In genomic region chr19:1880611-1881392, GRCh38 we compare ENCODE assay signal across 12 cellular contexts. TPM values are rescaled to one million over a fixed set of nuclear protein-coding genes. Genes with fewer than 3 reads are reported as not detected.
DNase-seq lines count a peak whose midpoint lies in the region; ATAC-seq and TF ChIP-seq lines count a peak whose summit lies in the region.
"Had no signal": no experiment of that assay in that cellular context is flagged by ENCODE, and none has a peak within 500 bp of the region (broad histone marks: within the 10 kb centered on the region; RNA-seq: fewer than 3 reads in every experiment).

No MANE protein-coding gene starts in this region.

- no peak for TF ChIP-seq CTCF in coronary artery (IDR thresholded peaks at IDR 0.05)
- no peak for TF ChIP-seq CTCF in natural killer cell (IDR thresholded peaks at IDR 0.05)

- H3K4me1 Mint-ChIP-seq in CD4-positive, CD25-positive, alpha-beta regulatory T cell, result peaks cover 0 to 50% (median 23%) of the 10 kb centered on the region in 4 donors
- H3K4me1 Mint-ChIP-seq in natural killer cell, result peaks cover 48 to 54% of the 10 kb centered on the region in 2 donors

- ATAC-seq in CD4-positive, CD25-positive, alpha-beta regulatory T cell (ENCODE audit: low read depth in 2 of 2), result no peak
- ATAC-seq in natural killer cell, result no peak

- peaks cover 24% of the 10 kb centered on the region for H4K20me1 ChIP-seq in Karpas-422 (ENCODE audit: insufficient read depth, low read depth, low read length)

- H3K36me3 ChIP-seq in CD4-positive, CD25-positive, alpha-beta regulatory T cell (ENCODE audit: control insufficient read depth, insufficient read depth, low read length), result peaks cover 2% of the 10 kb centered on the region
- H3K36me3 ChIP-seq in Karpas-422 (ENCODE audit: insufficient read depth, low read length), result no peaks in the 10 kb centered on the region

- peaks cover 4% of the 10 kb centered on the region for H3K27me3 Mint-ChIP-seq in CD4-positive, CD25-positive, alpha-beta regulatory T cell
- no peaks in the 10 kb centered on the region for H3K27me3 Mint-ChIP-seq in natural killer cell (ENCODE audit: low read depth in 2 of 2)
- H3K27me3 Mint-ChIP-seq: dendritic cell treated with granulocyte-macrophage colony-stimulating factor and Interleukin-4, amounts not matched to agents 40 ng/mL and 50 ng/mL, for 4 days had no signal

- H3K79me2 ChIP-seq in Karpas-422 (ENCODE audit: low read length), result peaks cover 42% of the 10 kb centered on the region

- H3K9me3 ChIP-seq in CD4-positive, CD25-positive, alpha-beta regulatory T cell (ENCODE audit: control insufficient read depth in 2 of 2, low read length in 2 of 2), result no peaks in the 10 kb centered on the region
- H3K9me3 ChIP-seq in Karpas-422 (ENCODE audit: low read length), result no peaks in the 10 kb centered on the region

- H3K36me3 Mint-ChIP-seq in CD4-positive, CD25-positive, alpha-beta regulatory T cell, result peaks cover 15% of the 10 kb centered on the region
- H3K36me3 Mint-ChIP-seq in natural killer cell, result peaks cover 20% of the 10 kb centered on the region

- intact Hi-C loops in natural killer cell (cut with micrococcal nuclease), result loop anchor here (5.0 kb wide), 1 partner anchor 206 kb away; no protein-coding TSS in a partner anchor

- peak overlapping the region in 1 of 3 donors; percentile 25 for H3K27ac Mint-ChIP-seq in CD4-positive, CD25-positive, alpha-beta regulatory T cell
- peak overlapping the region; percentile 69 to 75 for H3K27ac Mint-ChIP-seq in natural killer cell
- H3K27ac Mint-ChIP-seq: dendritic cell treated with granulocyte-macrophage colony-stimulating factor and Interleukin-4, amounts not matched to agents 40 ng/mL and 50 ng/mL, for 4 days had no signal

- peak overlapping the region; percentile 18 for H3K27ac ChIP-seq in CD4-positive, CD25-positive, alpha-beta regulatory T cell (ENCODE audit: insufficient read depth, low read length, poor library complexity, severe bottlenecking)
- no peak overlapping the region for H3K27ac ChIP-seq in Karpas-422 (ENCODE audit: low read length)
- peak overlapping the region in 1 of 2 donors; percentile 21 for H3K27ac ChIP-seq in coronary artery

- DNase-seq in CD4-positive, CD25-positive, alpha-beta regulatory T cell, result no peak
- DNase-seq in Karpas-422 (peak; percentile 36), coronary artery (ENCODE audit: low spot score) (no peak), natural killer cell (no peak), middle frontal gyrus (ENCODE audit: extremely low spot score, low spot score) (no peak), NCI-H446 (lab: John Stamatoyannopoulos, UW) (no peak), NCI-H446 treated with DMSO at 0.1 percent for 48 hours (lab: John Stamatoyannopoulos, UW) (no peak)
- DNase-seq in NK-92 treated with Interleukin-12 subunit alpha and Interleukin-12 subunit beta, amount 100 ng/mL, for 24 hours (lab: John Stamatoyannopoulos, UW), result no peak
- DNase-seq: HCEC 1CT, NCI-H2171 treated with DMSO at 0.1 percent for 48 hours, OCI-M1 had no signal

- H3K4me3 ChIP-seq in CD4-positive, CD25-positive, alpha-beta regulatory T cell (ENCODE audit: low read depth, low read length), result no peak overlapping the region
- H3K4me3 ChIP-seq in Karpas-422 (ENCODE audit: low read length) (no peak overlapping the region), coronary artery (peak overlapping the region; percentile 88)

- H2AFZ ChIP-seq in Karpas-422 (ENCODE audit: low read length), result no peak overlapping the region

- peaks cover 52% of the 10 kb centered on the region for H3K4me1 ChIP-seq in CD4-positive, CD25-positive, alpha-beta regulatory T cell (ENCODE audit: control insufficient read depth, insufficient read depth, low read length, poor library complexity, severe bottlenecking)
- peaks cover 28% of the 10 kb centered on the region for H3K4me1 ChIP-seq in Karpas-422 (ENCODE audit: low read length)

- H3K9me2 ChIP-seq in Karpas-422 (replicated peaks; ENCODE audit: insufficient read depth, low read length), result no peaks in the 10 kb centered on the region

- H3K27me3 ChIP-seq in CD4-positive, CD25-positive, alpha-beta regulatory T cell (ENCODE audit: control insufficient read depth, insufficient read depth, low read length), result no peaks in the 10 kb centered on the region
- no peaks in the 10 kb centered on the region for H3K27me3 ChIP-seq in Karpas-422 (ENCODE audit: low read length)

- H3K9me3 Mint-ChIP-seq in CD4-positive, CD25-positive, alpha-beta regulatory T cell, result no peaks in the 10 kb centered on the region
- H3K9me3 Mint-ChIP-seq in natural killer cell, result no peaks in the 10 kb centered on the region
- H3K9me3 Mint-ChIP-seq: dendritic cell treated with granulocyte-macrophage colony-stimulating factor and Interleukin-4, amounts not matched to agents 40 ng/mL and 50 ng/mL, for 4 days had no signal

- H3K9ac ChIP-seq in Karpas-422 (ENCODE audit: low read length), result no peak overlapping the region

- H3K4me3 Mint-ChIP-seq in CD4-positive, CD25-positive, alpha-beta regulatory T cell, result peak overlapping the region in 2 of 4 donors; percentile 54 to 61
- peak overlapping the region; percentile 81 for H3K4me3 Mint-ChIP-seq in natural killer cell
- H3K4me3 Mint-ChIP-seq: dendritic cell treated with granulocyte-macrophage colony-stimulating factor and Interleukin-4, amounts not matched to agents 40 ng/mL and 50 ng/mL, for 4 days had no signal

- no peak overlapping the region for H3K4me2 ChIP-seq in Karpas-422 (ENCODE audit: low read depth, low read length, poor library complexity, severe bottlenecking)

RNA-seq across cellular contexts. Expression of gene ABHD17A, which starts 4.5 kb away (rescaled TPM):
- 148 TPM for total RNA-seq in CD4-positive, CD25-positive, alpha-beta regulatory T cell
- 100 to 1,000 TPM; 139 to 202 (median 159) TPM for polyA plus RNA-seq in CD4-positive, CD25-positive, alpha-beta regulatory T cell
- 52.5 and 110 TPM in 2 replicates for total RNA-seq in Karpas-422 (2014; rRNA removed; shearing (Covaris generic); ENCODE audit: low replicate concordance)
- total RNA-seq in natural killer cell, result 100 to 1,000 TPM; 554 to 652 (median 608) TPM

RNA-seq across cellular contexts. Expression of gene KLF16, which starts 17.4 kb away (rescaled TPM):
- total RNA-seq in CD4-positive, CD25-positive, alpha-beta regulatory T cell, result 40.6 TPM
- polyA plus RNA-seq in CD4-positive, CD25-positive, alpha-beta regulatory T cell, result under 1 TPM; 0.28 to 0.86 (median 0.59) TPM
- total RNA-seq in Karpas-422 (2014; rRNA removed; shearing (Covaris generic); ENCODE audit: low replicate concordance), result 12.8 and 13.2 TPM in 2 replicates
- total RNA-seq in natural killer cell, result 10 to 100 TPM; 29.1 to 38.4 (median 34.8) TPM

RNA-seq across cellular contexts. Expression of gene ADAT3, which starts 24.4 kb away (rescaled TPM):
- 6.9 TPM for total RNA-seq in CD4-positive, CD25-positive, alpha-beta regulatory T cell
- 1 to 10 TPM; 4.4 to 8.8 (median 6.0) TPM for polyA plus RNA-seq in CD4-positive, CD25-positive, alpha-beta regulatory T cell
- 1.2 and 5.2 TPM in 2 replicates for total RNA-seq in Karpas-422 (2014; rRNA removed; shearing (Covaris generic); ENCODE audit: low replicate concordance)
- 10 to 100 TPM; 13.0 to 20.9 (median 13.1) TPM for total RNA-seq in natural killer cell

RNA-seq across cellular contexts. Expression of gene SCAMP4, which starts 24.4 kb away (rescaled TPM):
- 20.8 TPM for total RNA-seq in CD4-positive, CD25-positive, alpha-beta regulatory T cell
- polyA plus RNA-seq in CD4-positive, CD25-positive, alpha-beta regulatory T cell, result 10 to 100 TPM in 2 of 4 donors, 1 to 10 TPM in 2; 8.2 to 20.3 (median 10.0) TPM
- 18.4 and 23.8 TPM in 2 replicates for total RNA-seq in Karpas-422 (2014; rRNA removed; shearing (Covaris generic); ENCODE audit: low replicate concordance)
- 10 to 100 TPM; 43.1 to 53.7 (median 46.9) TPM for total RNA-seq in natural killer cell

RNA-seq across cellular contexts. Expression of gene REXO1, which starts 32.5 kb away (rescaled TPM):
- 103 TPM for total RNA-seq in CD4-positive, CD25-positive, alpha-beta regulatory T cell
- polyA plus RNA-seq in CD4-positive, CD25-positive, alpha-beta regulatory T cell, result 1 to 10 TPM; 2.5 to 5.5 (median 3.6) TPM
- total RNA-seq in Karpas-422 (2014; rRNA removed; shearing (Covaris generic); ENCODE audit: low replicate concordance), result 15.7 and 16.3 TPM in 2 replicates
- 10 to 100 TPM; 90.7 to 91.7 (median 91.5) TPM for total RNA-seq in natural killer cell
